In genomic region chr4:128810871-128811570, GRCh38 we compare ENCODE assay signal across 8 cellular contexts. TPM values are rescaled to one million over a fixed set of nuclear protein-coding genes. Genes with fewer than 3 reads are reported as not detected.
DNase-seq lines count a peak whose midpoint lies in the region; ATAC-seq and TF ChIP-seq lines count a peak whose summit lies in the region.

No MANE protein-coding gene starts in this region.

- H3K27me3 Mint-ChIP-seq in T-cell = no peaks in the 10 kb centered on the region

- H3K36me3 Mint-ChIP-seq in T-cell = no peaks in the 10 kb centered on the region

- peak overlapping the region; percentile 97 to 98 for H3K27ac Mint-ChIP-seq in T-cell

- in situ Hi-C loops in GM13976 (cut with MboI; ENCODE audit: low sequenced_read_pairs, unreplicated experiment) = no loop called here

- peak; percentile 54 for ATAC-seq in HG02798 (IDR thresholded peaks at IDR 0.05; ENCODE audit: poor library complexity, unreplicated experiment)
- peak; percentile 58 to 62 (median 60) for ATAC-seq in T-cell (replicated peaks in 1 of 4)
- ATAC-seq in left cardiac atrium = peak; percentile 33 to 58

- no peaks in the 10 kb centered on the region for H3K9me3 Mint-ChIP-seq in T-cell

- POLR2A ChIA-PET in T-cell (lab: Charles Lee) = interaction anchor here (0.7 to 1.0 kb wide), 2 partner anchors 285 to 753 kb away, joined by 3 to 4 read pairs; partner anchors contain the start of gene C4orf33 (in 1 of the 2)

- H3K4me3 Mint-ChIP-seq in T-cell = peak overlapping the region; percentile 96 to 100 (median 96)

- H3K4me1 Mint-ChIP-seq in T-cell = peaks cover 27 to 31% (median 30%) of the 10 kb centered on the region in 3 donors

- intact Hi-C loops in left cardiac atrium (cut with DNase I) = loop anchor here in 1 of 2 donors (5.0 to 10.0 kb wide), 3 partner anchors 51 to 356 kb away; no protein-coding TSS in a partner anchor
- intact Hi-C loops in posterior vena cava (cut with DNase I) = loop anchor here (5.0 to 10.0 kb wide), 4 partner anchors 236 to 356 kb away; no protein-coding TSS in a partner anchor

- no peak for TF ChIP-seq CTCF in GM13976 (IDR thresholded peaks at IDR 0.05; ENCODE audit: borderline replicate concordance, control extremely low read depth, extremely low read depth, insufficient read depth, missing control alignments)

- DNase-seq in GM13976 (ENCODE audit: low spot score) (peak; percentile 81), NCI-H1417 treated with DMSO at 0.1 percent for 48 hours (lab: John Stamatoyannopoulos, UW) (peak; percentile 25), T-cell (peak; percentile 70 to 85 (median 80)), amniotic epithelial cell (ENCODE audit: low read depth) (peak; percentile 75), left cardiac atrium (peak; percentile 80), posterior vena cava (ENCODE audit: low spot score) (peak; percentile 91), ureter (ENCODE audit: low spot score) (peak; percentile 81)

- CTCF ChIA-PET in T-cell (lab: Charles Lee) = interaction anchor here in 1 of 2 donors (1.2 to 1.8 kb wide), 2 partner anchors 28 to 44 kb away, joined by 3 to 6 read pairs; no protein-coding TSS in a partner anchor

RNA-seq across cellular contexts. Expression of gene JADE1, which starts 1.5 kb away (rescaled TPM):
- total RNA-seq in T-cell (10 to 100 TPM; 51.3 to 63.0 (median 56.6) TPM), left cardiac atrium (10 to 100 TPM; 22.7 to 32.3 TPM), posterior vena cava (10 to 100 TPM; 36.6 to 46.1 TPM), ureter (56.8 TPM)

Comparison
In these comparisons a context has a peak if more than half of its experiments do, and no peak if none do; other contexts are left out.
1. Peak in every context shown above with its lines: DNase-seq and ATAC-seq.
2. DNase-seq: peak in every context shown above with its lines; median percentile 91 in posterior vena cava; 81 in GM13976; 81 in ureter; 80 in T-cell; 80 in left cardiac atrium; 75 in amniotic epithelial cell; 25 in NCI-H1417 treated with DMSO at 0.1 percent for 48 hours.